Comparison of ENCODE assay signal across 1 cellular context in the genomic region with DNA sequence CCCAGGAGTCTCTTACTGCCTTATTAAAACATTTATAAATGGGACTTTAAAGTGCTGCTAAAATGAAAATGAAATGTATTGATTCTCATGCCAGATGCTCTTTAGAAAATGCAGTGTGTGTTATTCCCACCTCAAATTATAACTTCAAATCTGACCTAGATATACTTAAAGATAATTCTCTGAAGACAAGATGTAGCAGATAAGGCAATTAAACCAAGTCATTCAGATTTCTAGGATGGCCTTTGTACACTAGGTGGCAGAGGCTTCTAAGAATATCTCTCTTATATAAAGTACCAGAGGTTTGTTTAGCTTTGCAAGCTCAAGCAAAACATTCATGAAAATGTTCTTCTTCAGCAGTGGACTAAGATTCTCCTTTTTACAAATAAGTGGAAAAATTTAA.
TF ChIP-seq lines count a peak whose summit lies in the region.

No MANE protein-coding gene starts in this region.

TF ChIP-seq in HCT116, 20 proteins besides CTCF, POLR2A, EP300 and RAD21 (continued from another document):
- TF ChIP-seq, protein P1, sequence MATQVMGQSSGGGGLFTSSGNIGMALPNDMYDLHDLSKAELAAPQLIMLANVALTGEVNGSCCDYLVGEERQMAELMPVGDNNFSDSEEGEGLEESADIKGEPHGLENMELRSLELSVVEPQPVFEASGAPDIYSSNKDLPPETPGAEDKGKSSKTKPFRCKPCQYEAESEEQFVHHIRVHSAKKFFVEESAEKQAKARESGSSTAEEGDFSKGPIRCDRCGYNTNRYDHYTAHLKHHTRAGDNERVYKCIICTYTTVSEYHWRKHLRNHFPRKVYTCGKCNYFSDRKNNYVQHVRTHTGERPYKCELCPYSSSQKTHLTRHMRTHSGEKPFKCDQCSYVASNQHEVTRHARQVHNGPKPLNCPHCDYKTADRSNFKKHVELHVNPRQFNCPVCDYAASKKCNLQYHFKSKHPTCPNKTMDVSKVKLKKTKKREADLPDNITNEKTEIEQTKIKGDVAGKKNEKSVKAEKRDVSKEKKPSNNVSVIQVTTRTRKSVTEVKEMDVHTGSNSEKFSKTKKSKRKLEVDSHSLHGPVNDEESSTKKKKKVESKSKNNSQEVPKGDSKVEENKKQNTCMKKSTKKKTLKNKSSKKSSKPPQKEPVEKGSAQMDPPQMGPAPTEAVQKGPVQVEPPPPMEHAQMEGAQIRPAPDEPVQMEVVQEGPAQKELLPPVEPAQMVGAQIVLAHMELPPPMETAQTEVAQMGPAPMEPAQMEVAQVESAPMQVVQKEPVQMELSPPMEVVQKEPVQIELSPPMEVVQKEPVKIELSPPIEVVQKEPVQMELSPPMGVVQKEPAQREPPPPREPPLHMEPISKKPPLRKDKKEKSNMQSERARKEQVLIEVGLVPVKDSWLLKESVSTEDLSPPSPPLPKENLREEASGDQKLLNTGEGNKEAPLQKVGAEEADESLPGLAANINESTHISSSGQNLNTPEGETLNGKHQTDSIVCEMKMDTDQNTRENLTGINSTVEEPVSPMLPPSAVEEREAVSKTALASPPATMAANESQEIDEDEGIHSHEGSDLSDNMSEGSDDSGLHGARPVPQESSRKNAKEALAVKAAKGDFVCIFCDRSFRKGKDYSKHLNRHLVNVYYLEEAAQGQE (IDR thresholded peaks at IDR 0.05; ENCODE audit: low read depth) = no peak
- TF ChIP-seq, protein P2, sequence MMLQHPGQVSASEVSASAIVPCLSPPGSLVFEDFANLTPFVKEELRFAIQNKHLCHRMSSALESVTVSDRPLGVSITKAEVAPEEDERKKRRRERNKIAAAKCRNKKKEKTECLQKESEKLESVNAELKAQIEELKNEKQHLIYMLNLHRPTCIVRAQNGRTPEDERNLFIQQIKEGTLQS (IDR thresholded peaks at IDR 0.05) = no peak
